In genomic region chr14:54696998-54697397, GRCh38 we compare ENCODE assay signal across 28 cellular contexts.
DNase-seq lines count a peak whose midpoint lies in the region; ATAC-seq and TF ChIP-seq lines count a peak whose summit lies in the region.
"Had no signal": no experiment of that assay in that cellular context is flagged by ENCODE, and none has a peak within 500 bp of the region (broad histone marks: within the 10 kb centered on the region; RNA-seq: fewer than 3 reads in every experiment).

No MANE protein-coding gene starts in this region.

- H2BK12ac ChIP-seq in trophoblast cell (ENCODE audit: low read length), result peak overlapping the region; percentile 42

- no peak for TF ChIP-seq POLR2A in esophagus muscularis mucosa (IDR thresholded peaks at IDR 0.05; ENCODE audit: low read depth)

- H3K79me1 ChIP-seq in trophoblast cell (ENCODE audit: low read length), result peaks cover 3% of the 10 kb centered on the region

- no peak for ATAC-seq in Right ventricle myocardium inferior
- no peak for ATAC-seq in esophagus mucosa
- ATAC-seq: activated T-cell treated with anti-CD3 and anti-CD28 coated beads, Interleukin-2, amount 50 U/mL, for 4 hours; effector memory CD8-positive, alpha-beta T cell; GM23338; K562; left lobe of liver; sciatic nerve had no signal

- H3K9me3 ChIP-seq in cardiac muscle cell (ENCODE audit: low read depth), result no peaks in the 10 kb centered on the region
- H3K9me3 ChIP-seq in esophagus muscularis mucosa, result no peaks in the 10 kb centered on the region
- H3K9me3 ChIP-seq in trophoblast cell (ENCODE audit: insufficient read depth, low read depth, low read length), result no peaks in the 10 kb centered on the region
- no peaks in the 10 kb centered on the region for H3K9me3 ChIP-seq in tibial artery

- H3K36me3 ChIP-seq in cardiac muscle cell (no peaks in the 10 kb centered on the region), esophagus muscularis mucosa (peaks cover 0 to 1% (median 0%) of the 10 kb centered on the region in 4 donors), trophoblast cell (ENCODE audit: control insufficient read depth in 1 of 2, insufficient read depth in 2 of 2, low read length in 2 of 2) (peaks cover 0 to under 1% of the 10 kb centered on the region in 2 experiments), tibial artery (no peaks in the 10 kb centered on the region)

- H2BK5ac ChIP-seq in trophoblast cell (ENCODE audit: low read depth, low read length, poor library complexity), result no peak overlapping the region

- H3K27me3 ChIP-seq in cardiac muscle cell (no peaks in the 10 kb centered on the region), esophagus muscularis mucosa (no peaks in the 10 kb centered on the region), trophoblast cell (ENCODE audit: insufficient read depth, low read length) (no peaks in the 10 kb centered on the region), tibial artery (no peaks in the 10 kb centered on the region)
- H3K27me3 ChIP-seq: BLaER1 treated with 17β-estradiol and CSF1 and Interleukin-3, amounts not matched to agents 10 nM and 100 nM had no signal

- H3K4me3 ChIP-seq in cardiac muscle cell (no peak overlapping the region), esophagus muscularis mucosa (no peak overlapping the region), trophoblast cell (ENCODE audit: low read depth, low read length) (no peak overlapping the region), tibial artery (no peak overlapping the region)
- H3K4me3 ChIP-seq: BLaER1 treated with 17β-estradiol and CSF1 and Interleukin-3, amounts not matched to agents 10 nM and 100 nM; GM23338; K562 had no signal

- H3K79me2 ChIP-seq in trophoblast cell (ENCODE audit: control insufficient read depth, insufficient read depth, low read length, poor library complexity), result no peaks in the 10 kb centered on the region

- no peak overlapping the region for H4K91ac ChIP-seq in trophoblast cell (ENCODE audit: low read depth, low read length)

- no peak overlapping the region for H2AK5ac ChIP-seq in trophoblast cell (ENCODE audit: low read length)

- no peak overlapping the region for H3K4me2 ChIP-seq in trophoblast cell (ENCODE audit: low read length)
- H3K4me2 ChIP-seq: BLaER1 treated with 17β-estradiol and CSF1 and Interleukin-3, amounts not matched to agents 10 nM and 100 nM; GM23338 had no signal

- no peak overlapping the region for H3K23ac ChIP-seq in trophoblast cell (ENCODE audit: low read length)

- H2AFZ ChIP-seq in trophoblast cell (ENCODE audit: insufficient read depth, low read length, poor library complexity), result no peak overlapping the region
- H2AFZ ChIP-seq: GM23338, parathyroid adenoma had no signal

- H3K27ac ChIP-seq in cardiac muscle cell, result peak overlapping the region; percentile 99
- peak overlapping the region; percentile 74 to 80 (median 75) for H3K27ac ChIP-seq in esophagus muscularis mucosa (replicated peaks in 1 of 4)
- no peak overlapping the region for H3K27ac ChIP-seq in trophoblast cell (ENCODE audit: low read depth, low read length)
- peak overlapping the region; percentile 1 to 28 for H3K27ac ChIP-seq in tibial artery
- H3K27ac ChIP-seq: 22Rv1; BLaER1 treated with 17β-estradiol and CSF1 and Interleukin-3, amounts not matched to agents 10 nM and 100 nM; parathyroid adenoma had no signal

- no peak overlapping the region for H3K9ac ChIP-seq in trophoblast cell (ENCODE audit: low read length)
- H3K9ac ChIP-seq: BLaER1 treated with 17β-estradiol and CSF1 and Interleukin-3, amounts not matched to agents 10 nM and 100 nM; parathyroid adenoma had no signal

- H4K8ac ChIP-seq in trophoblast cell (ENCODE audit: low read depth, low read length), result no peak overlapping the region

- intact Hi-C loops in Right ventricle myocardium inferior (cut with DNase I), result no loop called here
- intact Hi-C loops in esophagus muscularis mucosa (cut with DNase I), result no loop called here
- intact Hi-C loops in tibial artery (cut with DNase I; ENCODE audit: low total_unique reads), result loop anchor here (10.0 kb wide), 1 partner anchor 108 kb away; no protein-coding TSS in a partner anchor

- no peak overlapping the region for H2BK120ac ChIP-seq in trophoblast cell (ENCODE audit: insufficient read depth, low read length, poor library complexity)

- no peak for DNase-seq in cardiac muscle cell (ENCODE audit: low read depth in 1 of 2, low spot score in 1 of 2)
- no peak for DNase-seq in Right ventricle myocardium inferior (ENCODE audit: missing footprints)
- DNase-seq in esophagus muscularis mucosa (ENCODE audit: extremely low spot score), result no peak
- no peak for DNase-seq in trophoblast cell
- no peak for DNase-seq in tibial artery
- no peak for DNase-seq in putamen (ENCODE audit: low spot score)
- DNase-seq in NCI-H748 (lab: John Stamatoyannopoulos, UW; ENCODE audit: unreplicated experiment), result no peak
- DNase-seq: activated CD4-positive, alpha-beta T cell treated with anti-CD3 and anti-CD28 coated beads, Interleukin-2, amount 50 U/mL, for 1 hour; activated CD4-positive, CD25-positive, alpha-beta regulatory T cell; activated gamma-delta T cell; activated naive CD8-positive, alpha-beta T cell treated with anti-CD3 and anti-CD28 coated beads for 36 hours; activated T-cell treated with anti-CD3 and anti-CD28 coated beads, Interleukin-2, amount 50 U/mL, for 4 hours; aorta; DMS153; effector memory CD8-positive, alpha-beta T cell; mesendoderm; NCI-H1092; NCI-H1694; NCI-H774; stimulated activated CD4-positive, alpha-beta T cell treated with anti-CD3 and anti-CD28 coated beads, Interleukin-4, amount 100 ng/mL, for 4 hours had no signal

- TF ChIP-seq EP300 in esophagus muscularis mucosa (IDR thresholded peaks at IDR 0.05), result no peak

- H3K18ac ChIP-seq in trophoblast cell (ENCODE audit: low read length), result no peak overlapping the region

- H3K4me1 ChIP-seq in cardiac muscle cell (ENCODE audit: low read depth), result peaks cover 59% of the 10 kb centered on the region
- H3K4me1 ChIP-seq in esophagus muscularis mucosa, result peaks cover 42 to 49% (median 46%) of the 10 kb centered on the region in 4 donors
- peaks cover 16 to 26% of the 10 kb centered on the region in 2 experiments for H3K4me1 ChIP-seq in trophoblast cell (ENCODE audit: control insufficient read depth in 1 of 2, insufficient read depth in 2 of 2, low read length in 2 of 2)
- peaks cover 0 to 62% (median 15%) of the 10 kb centered on the region in 4 donors for H3K4me1 ChIP-seq in tibial artery

- no peak overlapping the region for H4K12ac ChIP-seq in trophoblast cell (ENCODE audit: low read depth, low read length)

- H3K14ac ChIP-seq in trophoblast cell (ENCODE audit: low read length), result peak overlapping the region; percentile 19

- WGBS in esophagus muscularis mucosa, result 86% methylated on average over 4 of the region's 5 CpGs
- no CpG with 5 or more reads among the region's 5 CpGs for WGBS in trophoblast cell (ENCODE audit: extremely low coverage, insufficient coverage, insufficient read length)

- H3K4ac ChIP-seq in trophoblast cell (ENCODE audit: low read depth, low read length), result peak overlapping the region; percentile 10

- TF ChIP-seq CTCF in cardiac muscle cell (IDR thresholded peaks at IDR 0.05; ENCODE audit: low read depth, low read length) (no peak), esophagus muscularis mucosa (IDR thresholded peaks at IDR 0.05) (no peak), tibial artery (IDR thresholded peaks at IDR 0.05) (no peak)
